ENCODE assay signal across 8 cellular contexts in the genomic region with DNA sequence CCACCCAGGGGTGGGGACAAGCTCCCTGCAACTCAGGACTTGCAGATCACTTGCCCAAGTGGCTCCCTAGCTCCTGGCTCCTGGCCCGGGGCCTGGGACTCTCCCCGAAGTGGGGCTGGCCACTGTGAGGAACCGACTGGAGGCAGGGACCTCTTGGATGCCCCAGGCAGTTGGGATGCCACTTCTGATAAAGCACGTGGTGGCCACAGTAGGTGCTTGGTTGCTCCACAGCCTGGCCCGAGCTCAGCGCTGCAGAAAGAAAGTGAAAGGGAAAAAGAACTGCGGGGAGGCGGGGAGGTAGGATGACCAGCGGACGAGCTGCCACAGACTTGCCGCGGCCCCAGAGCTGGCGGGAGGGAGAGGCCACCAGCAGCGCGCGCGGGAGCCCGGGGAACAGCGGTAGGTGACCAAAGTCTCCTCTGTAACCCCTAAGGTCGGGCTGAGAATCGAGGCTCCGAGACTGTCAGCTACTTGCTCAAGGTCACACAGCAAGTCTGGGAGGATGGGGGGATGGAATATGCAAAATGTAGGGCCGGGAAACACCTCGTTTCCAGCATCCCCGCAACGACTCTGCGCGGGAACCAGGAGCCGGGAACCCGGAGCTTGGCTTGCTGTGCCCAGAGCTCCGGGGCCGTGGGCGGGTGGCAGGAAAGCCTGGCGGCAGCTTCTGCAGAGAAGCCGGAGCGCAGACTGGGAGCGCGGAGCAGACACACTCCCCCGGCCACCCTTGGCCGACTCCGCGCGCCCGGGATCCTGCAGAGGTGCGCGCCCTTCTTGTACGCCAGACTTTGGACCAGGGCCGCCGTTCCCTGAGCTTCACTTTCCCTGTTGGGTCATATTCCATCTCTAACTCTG. TPM values are rescaled to one million over a fixed set of nuclear protein-coding genes. Genes with fewer than 3 reads are reported as not detected.
DNase-seq lines count a peak whose midpoint lies in the region; ATAC-seq and TF ChIP-seq lines count a peak whose summit lies in the region.

No MANE protein-coding gene starts in this region.

- ATAC-seq in GM19025 (IDR thresholded peaks at IDR 0.05; ENCODE audit: low read depth, unreplicated experiment): peak; percentile 25
- peak; percentile 70 for ATAC-seq in lung (ENCODE audit: insufficient read depth, low FRiP score)
- peak; percentile 71 to 80 for ATAC-seq in upper lobe of left lung (ENCODE audit: low FRiP score in 2 of 2)

- TF ChIP-seq POLR2A in upper lobe of left lung (IDR thresholded peaks at IDR 0.05): peak in 1 of 4 donors; percentile 83

- TF ChIP-seq CTCF in BJ (IDR thresholded peaks at IDR 0.05; ENCODE audit: insufficient read depth, low read depth, low read length) (no peak), lung (IDR thresholded peaks at IDR 0.05; ENCODE audit: control extremely low read depth, extremely low read depth) (no peak), upper lobe of left lung (IDR thresholded peaks at IDR 0.05) (peak in 1 of 6 experiments; percentile 6)

- H3K4me3 ChIP-seq in BJ (ENCODE audit: low read depth, low read length) (peak overlapping the region; percentile 49), lung (peak overlapping the region; percentile 57), upper lobe of left lung (peak overlapping the region; percentile 60 to 80 (median 70))

- POLR2A ChIA-PET in BJ (lab: Charles Lee): no interaction called here

- H3K36me3 ChIP-seq in BJ (ENCODE audit: control insufficient read depth, insufficient read depth, low read length) (no peaks in the 10 kb centered on the region), lung (ENCODE audit: control insufficient read depth in 2 of 2, insufficient read depth in 2 of 2, low read length in 2 of 2) (no peaks in the 10 kb centered on the region), upper lobe of left lung (peaks cover 0 to 5% (median 0%) of the 10 kb centered on the region in 4 donors)

- no peak for TF ChIP-seq EP300 in upper lobe of left lung (IDR thresholded peaks at IDR 0.05)

- 0 to 1% methylated on average over 49 of the region's 49 CpGs for WGBS in lung, 2 donors
- WGBS in upper lobe of left lung, 2 donors: 2 to 5% methylated on average over 22 to 31 of the region's 49 CpGs

- CTCF ChIA-PET in BJ (lab: Yijun Ruan, JAX): interaction anchor here (2.0 kb wide), 1 partner anchor 40 kb away, joined by 7 read pairs; no protein-coding TSS in a partner anchor

- H3K27me3 Mint-ChIP-seq in dendritic cell treated with granulocyte-macrophage colony-stimulating factor and Interleukin-4, amounts not matched to agents 40 ng/mL and 50 ng/mL, for 4 days: no peaks in the 10 kb centered on the region

- intact Hi-C loops in dendritic cell treated with granulocyte-macrophage colony-stimulating factor and Interleukin-4, amounts not matched to agents 40 ng/mL and 50 ng/mL, for 4 days (cut with micrococcal nuclease): loop anchor here (5.0 kb wide), 1 partner anchor 72 kb away; no protein-coding TSS in a partner anchor

- H3K4me3 Mint-ChIP-seq in dendritic cell treated with granulocyte-macrophage colony-stimulating factor and Interleukin-4, amounts not matched to agents 40 ng/mL and 50 ng/mL, for 4 days: peak overlapping the region; percentile 89

- peaks cover 66% of the 10 kb centered on the region for H3K4me1 Mint-ChIP-seq in dendritic cell treated with granulocyte-macrophage colony-stimulating factor and Interleukin-4, amounts not matched to agents 40 ng/mL and 50 ng/mL, for 4 days (ENCODE audit: low read depth)

- H3K27ac Mint-ChIP-seq in dendritic cell treated with granulocyte-macrophage colony-stimulating factor and Interleukin-4, amounts not matched to agents 40 ng/mL and 50 ng/mL, for 4 days: peak overlapping the region; percentile 92

- no peaks in the 10 kb centered on the region for H3K9me3 Mint-ChIP-seq in dendritic cell treated with granulocyte-macrophage colony-stimulating factor and Interleukin-4, amounts not matched to agents 40 ng/mL and 50 ng/mL, for 4 days

- no peak for DNase-seq in BJ (ENCODE audit: low read depth)
- DNase-seq in OCI-M1 (lab: John Stamatoyannopoulos, UW): peak; percentile 85
- peak; percentile 78 for DNase-seq in lung (ENCODE audit: low spot score)
- DNase-seq in upper lobe of left lung: peak; percentile 90 to 91
- DNase-seq in SKM-1 (lab: John Stamatoyannopoulos, UW; ENCODE audit: unreplicated experiment): no peak
- no peak for DNase-seq in NCI-H2171 (lab: John Stamatoyannopoulos, UW)

- H3K27ac ChIP-seq in lung (ENCODE audit: low read depth in 1 of 2, low read length in 1 of 2) (peak overlapping the region; percentile 24 to 90), upper lobe of left lung (peak overlapping the region; percentile 75 to 89 (median 82))

- H3K4me1 ChIP-seq in lung (ENCODE audit: control insufficient read depth in 2 of 2, insufficient read depth in 2 of 2, low read length in 2 of 2) (peaks cover 0 to 24% of the 10 kb centered on the region in 2 donors), upper lobe of left lung (peaks cover 38 to 62% (median 53%) of the 10 kb centered on the region in 4 donors)

- H3K9me3 ChIP-seq in lung (ENCODE audit: control insufficient read depth in 2 of 2, insufficient read depth in 1 of 2, low read length in 1 of 2): no peaks in the 10 kb centered on the region
- no peaks in the 10 kb centered on the region for H3K9me3 ChIP-seq in upper lobe of left lung

- H3K36me3 Mint-ChIP-seq in dendritic cell treated with granulocyte-macrophage colony-stimulating factor and Interleukin-4, amounts not matched to agents 40 ng/mL and 50 ng/mL, for 4 days (ENCODE audit: low read depth): peaks cover 100% of the 10 kb centered on the region

- H3K27me3 ChIP-seq in BJ (ENCODE audit: control insufficient read depth, insufficient read depth, low read length) (peaks cover 16% of the 10 kb centered on the region), lung (ENCODE audit: control insufficient read depth, insufficient read depth) (no peaks in the 10 kb centered on the region), upper lobe of left lung (no peaks in the 10 kb centered on the region)

RNA-seq across cellular contexts. Expression of gene CIITA, which starts 1.9 kb away (rescaled TPM):
- polyA plus RNA-seq in BJ (2011; rRNA removed) (0.04 TPM in 1 of 2 replicates, not detected in the other), lung (10 to 100 TPM; 11.5 to 29.1 TPM)
- not detected in 2 replicates for polyA minus RNA-seq in BJ (2011; rRNA and poly(A)+ RNA removed)
- total RNA-seq in lung (10 to 100 TPM; 24.1 to 59.6 TPM), upper lobe of left lung (100 to 1,000 TPM in 2 of 6 donors, 10 to 100 TPM in 4; 27.2 to 145 (median 83.2) TPM)

Comparison
In these comparisons a context has a peak if more than half of its experiments do, and no peak if none do; other contexts are left out.
1. DNase-seq: peak in OCI-M1 (single experiment), lung (single experiment) and upper lobe of left lung (2 of 2); none in BJ (single experiment), SKM-1 (single experiment) and NCI-H2171 (single experiment).
2. ATAC-seq: peak in every context shown above with its lines; median percentile 76 in upper lobe of left lung; 70 in lung; 25 in GM19025.
3. Peak in every context shown above with its lines, with median percentiles within 50 percentile points of each other: H3K4me3 ChIP-seq.